ENCODE assay signal across 21 cellular contexts in the genomic region with DNA sequence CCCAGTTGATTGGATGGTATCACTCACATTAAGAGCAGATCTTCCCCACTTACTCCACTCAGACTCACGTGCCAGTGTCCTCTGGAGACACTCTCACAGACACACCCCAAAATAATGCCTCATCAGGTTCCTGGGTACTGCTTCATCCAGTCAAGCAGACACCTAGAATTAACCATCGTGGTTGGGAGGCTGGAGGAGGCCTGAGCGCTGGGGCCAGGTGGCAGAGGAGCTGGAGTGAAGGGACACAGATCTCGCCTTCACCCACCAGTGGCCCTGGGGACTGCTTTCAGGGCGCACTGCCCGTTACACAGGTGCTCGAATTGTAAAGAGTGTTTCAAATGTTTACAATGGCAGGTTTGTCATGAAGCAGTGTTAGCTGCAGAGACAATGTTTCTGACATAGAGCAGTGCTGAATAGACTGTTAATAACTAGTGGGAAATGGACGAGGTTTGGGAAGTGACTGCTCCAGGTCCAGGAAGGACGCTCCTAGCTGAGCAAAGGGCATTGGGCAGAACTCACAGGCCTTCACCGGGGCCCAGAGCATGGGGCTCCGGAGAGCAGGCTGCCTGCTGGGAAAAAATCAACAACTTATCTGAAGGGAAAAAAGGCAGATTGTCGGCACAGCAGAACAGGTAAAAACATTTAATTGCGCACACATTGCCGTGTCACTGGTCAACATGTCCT. TPM values are rescaled to one million over a fixed set of nuclear protein-coding genes. Genes with fewer than 3 reads are reported as not detected.
DNase-seq lines count a peak whose midpoint lies in the region; ATAC-seq and TF ChIP-seq lines count a peak whose summit lies in the region.
"Had no signal": no experiment of that assay in that cellular context is flagged by ENCODE, and none has a peak within 500 bp of the region (broad histone marks: within the 10 kb centered on the region; RNA-seq: fewer than 3 reads in every experiment).

No MANE protein-coding gene starts in this region.

- peak; percentile 40 for DNase-seq in activated CD8-positive, alpha-beta memory T cell treated with anti-CD3 and anti-CD28 coated beads, Interleukin-2, amount 10 ng/mL, durations not matched to agents 7 days and 5 days
- no peak for DNase-seq in activated CD8-positive, alpha-beta memory T cell treated with anti-CD3 and anti-CD28 coated beads, Interleukin-2, amount 50 U/mL, for 4 hours
- DNase-seq in T-helper 17 cell (no peak), right lobe of liver (no peak), spleen (peak; percentile 47), NK-92 (lab: John Stamatoyannopoulos, UW; ENCODE audit: unreplicated experiment) (no peak)
- DNase-seq: Caco-2; CD4-positive, alpha-beta T cell; DMS153; GDM1; H7; IMR-90; NCI-H1436 treated with DMSO at 0.1 percent for 48 hours; NCI-H2029 treated with DMSO at 0.1 percent for 48 hours; NCI-H2227 treated with DMSO at 0.1 percent for 48 hours; NCI-H510A treated with DMSO at 0.1 percent for 48 hours; NCI-H82; SJCRH30 had no signal

- WGBS in right lobe of liver (ENCODE audit: insufficient coverage, low coverage, low lambda C conversion rate, missing lambda C conversion rate): 64% methylated on average over 14 of the region's 14 CpGs
- WGBS in spleen, 5 donors: 72 to 85% (median 81%) methylated on average over 14 of the region's 14 CpGs

- H3K4me1 ChIP-seq in right lobe of liver (no peaks in the 10 kb centered on the region), spleen (no peaks in the 10 kb centered on the region)
- H3K4me1 ChIP-seq: A549, Caco-2, SJCRH30 had no signal

- H3K27ac Mint-ChIP-seq in activated CD8-positive, alpha-beta memory T cell treated with anti-CD3 and anti-CD28 coated beads, Interleukin-2, amount 10 ng/mL, durations not matched to agents 7 days and 5 days: no peak overlapping the region
- H3K27ac Mint-ChIP-seq in T-helper 17 cell: peak overlapping the region; percentile 21
- H3K27ac Mint-ChIP-seq: CD4-positive, alpha-beta T cell had no signal

- no peaks in the 10 kb centered on the region for H3K27me3 ChIP-seq in right lobe of liver
- H3K27me3 ChIP-seq in spleen (replicated peaks in 1 of 7): no peaks in the 10 kb centered on the region
- H3K27me3 ChIP-seq: SJCRH30 had no signal

- no peaks in the 10 kb centered on the region for H3K9me3 Mint-ChIP-seq in activated CD8-positive, alpha-beta memory T cell treated with anti-CD3 and anti-CD28 coated beads, Interleukin-2, amount 10 ng/mL, durations not matched to agents 7 days and 5 days (ENCODE audit: low read depth)
- H3K9me3 Mint-ChIP-seq: CD4-positive, alpha-beta T cell had no signal

- ATAC-seq in activated CD8-positive, alpha-beta memory T cell treated with anti-CD3 and anti-CD28 coated beads, Interleukin-2, amount 10 ng/mL, durations not matched to agents 7 days and 5 days: no peak
- no peak for ATAC-seq in T-helper 17 cell
- ATAC-seq in right lobe of liver: peak; percentile 54 to 79 (median 70)
- ATAC-seq in HG02759 (IDR thresholded peaks at IDR 0.05; ENCODE audit: unreplicated experiment): no peak
- ATAC-seq: A549 had no signal

- H3K4me3 ChIP-seq in right lobe of liver (no peak overlapping the region), spleen (no peak overlapping the region)
- H3K4me3 ChIP-seq: A549, SJCRH30 had no signal

- H3K36me3 ChIP-seq in right lobe of liver (peaks cover 0 to 2% (median 0%) of the 10 kb centered on the region in 4 donors), spleen (peaks cover 0 to 23% (median 0%) of the 10 kb centered on the region in 6 donors)
- H3K36me3 ChIP-seq: SJCRH30 had no signal

- H3K36me3 Mint-ChIP-seq in activated CD8-positive, alpha-beta memory T cell treated with anti-CD3 and anti-CD28 coated beads, Interleukin-2, amount 10 ng/mL, durations not matched to agents 7 days and 5 days: no peaks in the 10 kb centered on the region
- peaks cover 3% of the 10 kb centered on the region for H3K36me3 Mint-ChIP-seq in T-helper 17 cell (ENCODE audit: low read depth)

- no peak for TF ChIP-seq CTCF in right lobe of liver (IDR thresholded peaks at IDR 0.05)
- TF ChIP-seq CTCF in spleen (IDR thresholded peaks at IDR 0.05 in 8 of 11, conservative IDR thresholded peaks at IDR 0.05 in 3 of 11): no peak

- H3K4me1 Mint-ChIP-seq in activated CD8-positive, alpha-beta memory T cell treated with anti-CD3 and anti-CD28 coated beads, Interleukin-2, amount 10 ng/mL, durations not matched to agents 7 days and 5 days: peaks cover 3% of the 10 kb centered on the region
- H3K4me1 Mint-ChIP-seq in T-helper 17 cell: peaks cover 4% of the 10 kb centered on the region

- CTCF ChIA-PET in activated CD8-positive, alpha-beta memory T cell treated with anti-CD3 and anti-CD28 coated beads, Interleukin-2, amount 10 ng/mL, durations not matched to agents 7 days and 5 days (lab: Charles Lee): no interaction called here

- no peak overlapping the region for H3K4me3 Mint-ChIP-seq in activated CD8-positive, alpha-beta memory T cell treated with anti-CD3 and anti-CD28 coated beads, Interleukin-2, amount 10 ng/mL, durations not matched to agents 7 days and 5 days
- H3K4me3 Mint-ChIP-seq in T-helper 17 cell: no peak overlapping the region
- H3K4me3 Mint-ChIP-seq: CD4-positive, alpha-beta T cell had no signal

- no peaks in the 10 kb centered on the region for H3K27me3 Mint-ChIP-seq in activated CD8-positive, alpha-beta memory T cell treated with anti-CD3 and anti-CD28 coated beads, Interleukin-2, amount 10 ng/mL, durations not matched to agents 7 days and 5 days
- peaks cover 4% of the 10 kb centered on the region for H3K27me3 Mint-ChIP-seq in T-helper 17 cell
- H3K27me3 Mint-ChIP-seq: CD4-positive, alpha-beta T cell had no signal

- no peak for TF ChIP-seq POLR2A in right lobe of liver (IDR thresholded peaks at IDR 0.05)
- TF ChIP-seq POLR2A in spleen (IDR thresholded peaks at IDR 0.05): no peak

- no peak overlapping the region for H3K27ac ChIP-seq in right lobe of liver
- no peak overlapping the region for H3K27ac ChIP-seq in spleen
- H3K27ac ChIP-seq: A549, HL-60, SJCRH30 had no signal

- intact Hi-C loops in right lobe of liver (cut with DNase I): no loop called here
- intact Hi-C loops in spleen (cut with DNase I; ENCODE audit: low total_unique reads): no loop called here

- H3K9me3 ChIP-seq in T-helper 17 cell (ENCODE audit: control insufficient read depth, low read length, poor library complexity, severe bottlenecking) (no peaks in the 10 kb centered on the region), right lobe of liver (no peaks in the 10 kb centered on the region), spleen (no peaks in the 10 kb centered on the region)
- H3K9me3 ChIP-seq: A549, Caco-2, SJCRH30 had no signal

RNA-seq across cellular contexts. Expression of a gene that starts 38.4 kb away (rescaled TPM):
- total RNA-seq in activated CD8-positive, alpha-beta memory T cell treated with anti-CD3 and anti-CD28 coated beads, Interleukin-2, amount 10 ng/mL, durations not matched to agents 7 days and 5 days: 10 to 100 TPM; 10.3 to 14.1 TPM
- total RNA-seq in T-helper 17 cell: 10 to 100 TPM; 12.4 to 12.9 TPM
- 1 to 10 TPM; 4.4 to 8.8 (median 7.3) TPM for total RNA-seq in right lobe of liver
- total RNA-seq in spleen: 10 to 100 TPM in 3 of 7 donors, 1 to 10 TPM in 4; 5.6 to 16.0 (median 9.2) TPM
- 1 to 10 TPM; 3.7 to 6.7 (median 5.8) TPM for polyA plus RNA-seq in spleen

Comparison
In these comparisons a context has a peak if more than half of its experiments do, and no peak if none do; other contexts are left out.
1. DNase-seq: peak in activated CD8-positive, alpha-beta memory T cell treated with anti-CD3 and anti-CD28 coated beads, Interleukin-2, amount 10 ng/mL, durations not matched to agents 7 days and 5 days (single experiment) and spleen (single experiment); none in activated CD8-positive, alpha-beta memory T cell treated with anti-CD3 and anti-CD28 coated beads, Interleukin-2, amount 50 U/mL, for 4 hours (single experiment), T-helper 17 cell (0 of 3), right lobe of liver (0 of 3) and NK-92 (single experiment).
2. ATAC-seq: peak in right lobe of liver (4 of 4); none in activated CD8-positive, alpha-beta memory T cell treated with anti-CD3 and anti-CD28 coated beads, Interleukin-2, amount 10 ng/mL, durations not matched to agents 7 days and 5 days (single experiment), T-helper 17 cell (single experiment) and HG02759 (single experiment).